Comparison of ENCODE assay signal across 9 cellular contexts in genomic region chr3:128113817-128114794, GRCh38. TPM values are rescaled to one million over a fixed set of nuclear protein-coding genes. Genes with fewer than 3 reads are reported as not detected.
DNase-seq lines count a peak whose midpoint lies in the region; ATAC-seq and TF ChIP-seq lines count a peak whose summit lies in the region.
"Had no signal": no experiment of that assay in that cellular context is flagged by ENCODE, and none has a peak within 500 bp of the region (broad histone marks: within the 10 kb centered on the region; RNA-seq: fewer than 3 reads in every experiment).

No MANE protein-coding gene starts in this region.

- H3K27ac ChIP-seq in spleen, result peak overlapping the region in 7 of 8 donors; percentile 30 to 80 (median 64)
- H3K27ac ChIP-seq: gastrocnemius medialis had no signal

- no peaks in the 10 kb centered on the region for H3K27me3 Mint-ChIP-seq in activated T-helper 1 cell treated with anti-CD3 and anti-CD28 coated beads, Interleukin-12 subunit alpha, Interleukin-12 subunit beta, Interleukin-2, Interleukin-4 antibody, amounts not matched to agents 30 ng/mL and 10 ng/mL and 1 ng/mL, durations not matched to agents 14 hours and 24 hours and 36 hours (ENCODE audit: insufficient read depth)

- peaks cover 50% of the 10 kb centered on the region for H3K4me1 Mint-ChIP-seq in activated T-helper 1 cell treated with anti-CD3 and anti-CD28 coated beads, Interleukin-12 subunit alpha, Interleukin-12 subunit beta, Interleukin-2, Interleukin-4 antibody, amounts not matched to agents 30 ng/mL and 10 ng/mL and 1 ng/mL, durations not matched to agents 14 hours and 24 hours and 36 hours (ENCODE audit: low read depth)

- peak overlapping the region in 1 of 8 donors; percentile 14 for H3K4me3 ChIP-seq in spleen
- H3K4me3 ChIP-seq: gastrocnemius medialis had no signal

- H3K27ac Mint-ChIP-seq in activated T-helper 1 cell treated with anti-CD3 and anti-CD28 coated beads, Interleukin-12 subunit alpha, Interleukin-12 subunit beta, Interleukin-2, Interleukin-4 antibody, amounts not matched to agents 30 ng/mL and 10 ng/mL and 1 ng/mL, durations not matched to agents 14 hours and 24 hours and 36 hours, result peak overlapping the region; percentile 59

- no peak for TF ChIP-seq POLR2A in spleen (IDR thresholded peaks at IDR 0.05)

- no peaks in the 10 kb centered on the region for H3K27me3 ChIP-seq in spleen (replicated peaks in 1 of 7)
- H3K27me3 ChIP-seq: gastrocnemius medialis had no signal

- peak; percentile 64 for DNase-seq in activated effector memory CD4-positive, alpha-beta T cell treated with anti-CD3 and anti-CD28 coated beads, Interleukin-2, amount 50 U/mL, for 16 hours
- DNase-seq in activated effector memory CD4-positive, alpha-beta T cell treated with Interleukin-2 at 50 U/mL for 16 hours, result no peak
- no peak for DNase-seq in activated T-helper 1 cell treated with anti-CD3 and anti-CD28 coated beads, Interleukin-12 subunit alpha, Interleukin-12 subunit beta, Interleukin-2, Interleukin-4 antibody, amounts not matched to agents 30 ng/mL and 10 ng/mL and 1 ng/mL, durations not matched to agents 14 hours and 24 hours and 36 hours (ENCODE audit: low spot score)
- DNase-seq in spleen (peak; percentile 79), NK-92 (lab: John Stamatoyannopoulos, UW; ENCODE audit: unreplicated experiment) (no peak)
- DNase-seq: gastrocnemius medialis had no signal

- peaks cover 48% of the 10 kb centered on the region for H3K36me3 Mint-ChIP-seq in activated T-helper 1 cell treated with anti-CD3 and anti-CD28 coated beads, Interleukin-12 subunit alpha, Interleukin-12 subunit beta, Interleukin-2, Interleukin-4 antibody, amounts not matched to agents 30 ng/mL and 10 ng/mL and 1 ng/mL, durations not matched to agents 14 hours and 24 hours and 36 hours (ENCODE audit: low read depth)

- ATAC-seq in HG02981 (IDR thresholded peaks at IDR 0.05; ENCODE audit: unreplicated experiment) (peak; percentile 50), HG03469 (IDR thresholded peaks at IDR 0.05; ENCODE audit: unreplicated experiment) (no peak), HG03432 (IDR thresholded peaks at IDR 0.05; ENCODE audit: unreplicated experiment) (no peak)
- ATAC-seq: gastrocnemius medialis had no signal

- no peaks in the 10 kb centered on the region for H3K9me3 Mint-ChIP-seq in activated T-helper 1 cell treated with anti-CD3 and anti-CD28 coated beads, Interleukin-12 subunit alpha, Interleukin-12 subunit beta, Interleukin-2, Interleukin-4 antibody, amounts not matched to agents 30 ng/mL and 10 ng/mL and 1 ng/mL, durations not matched to agents 14 hours and 24 hours and 36 hours

- 62 to 72% (median 67%) methylated on average over 9 of the region's 9 CpGs for WGBS in spleen, 5 donors

- H3K36me3 ChIP-seq in spleen, result peaks cover 0 to 84% (median 17%) of the 10 kb centered on the region in 6 donors

- peaks cover 11 to 34% (median 29%) of the 10 kb centered on the region in 6 donors for H3K4me1 ChIP-seq in spleen
- H3K4me1 ChIP-seq: gastrocnemius medialis had no signal

- peak overlapping the region; percentile 8 for H3K4me3 Mint-ChIP-seq in activated T-helper 1 cell treated with anti-CD3 and anti-CD28 coated beads, Interleukin-12 subunit alpha, Interleukin-12 subunit beta, Interleukin-2, Interleukin-4 antibody, amounts not matched to agents 30 ng/mL and 10 ng/mL and 1 ng/mL, durations not matched to agents 14 hours and 24 hours and 36 hours

- intact Hi-C loops in activated T-helper 1 cell treated with anti-CD3 and anti-CD28 coated beads, Interleukin-12 subunit alpha, Interleukin-12 subunit beta, Interleukin-2, Interleukin-4 antibody, amounts not matched to agents 30 ng/mL and 10 ng/mL and 1 ng/mL, durations not matched to agents 14 hours and 24 hours and 36 hours (cut with micrococcal nuclease), result no loop called here
- intact Hi-C loops in spleen (cut with DNase I; ENCODE audit: low total_unique reads), result no loop called here

- no peak for TF ChIP-seq CTCF in spleen (IDR thresholded peaks at IDR 0.05 in 8 of 11, conservative IDR thresholded peaks at IDR 0.05 in 3 of 11)

- no peaks in the 10 kb centered on the region for H3K9me3 ChIP-seq in spleen
- H3K9me3 ChIP-seq: gastrocnemius medialis had no signal

RNA-seq across cellular contexts. Expression of gene RUVBL1, which starts 9.5 kb away (rescaled TPM):
- total RNA-seq in activated T-helper 1 cell treated with anti-CD3 and anti-CD28 coated beads, Interleukin-12 subunit alpha, Interleukin-12 subunit beta, Interleukin-2, Interleukin-4 antibody, amounts not matched to agents 30 ng/mL and 10 ng/mL and 1 ng/mL, durations not matched to agents 14 hours and 24 hours and 36 hours, result 135 and 137 TPM in 2 replicates
- 10 to 100 TPM; 25.2 to 32.6 (median 29.2) TPM for total RNA-seq in spleen
- 10 to 100 TPM; 21.6 to 36.4 (median 33.3) TPM for polyA plus RNA-seq in spleen

RNA-seq across cellular contexts. Expression of gene EEFSEC, which starts 39.2 kb away (rescaled TPM):
- total RNA-seq in activated T-helper 1 cell treated with anti-CD3 and anti-CD28 coated beads, Interleukin-12 subunit alpha, Interleukin-12 subunit beta, Interleukin-2, Interleukin-4 antibody, amounts not matched to agents 30 ng/mL and 10 ng/mL and 1 ng/mL, durations not matched to agents 14 hours and 24 hours and 36 hours, result 18.7 and 19.5 TPM in 2 replicates
- 10 to 100 TPM; 10.9 to 19.2 (median 16.1) TPM for total RNA-seq in spleen
- 10 to 100 TPM in 2 of 3 donors, 1 to 10 TPM in 1; 8.5 to 14.2 (median 11.7) TPM for polyA plus RNA-seq in spleen

Comparison
In these comparisons a context has a peak if more than half of its experiments do, and no peak if none do; other contexts are left out.
1. DNase-seq: peak in activated effector memory CD4-positive, alpha-beta T cell treated with anti-CD3 and anti-CD28 coated beads, Interleukin-2, amount 50 U/mL, for 16 hours (single experiment) and spleen (single experiment); none in activated effector memory CD4-positive, alpha-beta T cell treated with Interleukin-2 at 50 U/mL for 16 hours (single experiment), activated T-helper 1 cell treated with anti-CD3 and anti-CD28 coated beads, Interleukin-12 subunit alpha, Interleukin-12 subunit beta, Interleukin-2, Interleukin-4 antibody, amounts not matched to agents 30 ng/mL and 10 ng/mL and 1 ng/mL, durations not matched to agents 14 hours and 24 hours and 36 hours (single experiment) and NK-92 (single experiment).